In the genomic region with DNA sequence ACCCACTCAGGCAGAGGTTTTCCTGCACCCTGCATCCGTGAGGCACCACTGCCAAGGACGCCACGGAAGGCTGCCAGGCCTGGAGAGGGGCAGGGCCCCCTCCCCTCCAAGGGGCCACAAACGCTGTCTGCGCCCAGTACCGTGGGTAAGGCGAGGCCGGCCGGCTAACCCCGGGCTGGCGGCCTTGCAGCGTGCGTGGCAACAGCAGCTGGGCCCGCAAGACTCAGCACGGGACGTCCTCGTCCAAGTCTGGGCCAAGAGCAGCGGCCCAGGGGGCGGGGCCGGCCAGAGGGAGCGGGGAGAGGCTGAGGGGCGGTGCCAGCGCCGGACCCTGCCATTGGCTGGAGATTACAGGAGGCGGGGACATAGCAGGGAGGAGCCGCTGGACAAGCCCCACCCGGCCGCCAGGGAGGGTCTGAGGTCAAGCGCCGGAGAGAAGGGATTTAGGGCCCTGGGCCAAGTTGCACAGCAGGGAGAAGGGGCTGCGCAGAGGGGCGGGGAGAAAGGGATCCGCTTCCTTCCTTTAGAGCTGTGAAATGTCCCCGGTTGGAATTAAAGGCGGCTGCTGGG, we compare ENCODE assay signal across 8 cellular contexts. TPM values are rescaled to one million over a fixed set of nuclear protein-coding genes. Genes with fewer than 3 reads are reported as not detected.
DNase-seq lines count a peak whose midpoint lies in the region; ATAC-seq, FAIRE-seq and TF ChIP-seq lines count a peak whose summit lies in the region.

No MANE protein-coding gene starts in this region.

- no peaks in the 10 kb centered on the region for H3F3A ChIP-seq in PC-3 (ENCODE audit: low read length, unreplicated experiment)

- intact Hi-C loops in PC-3 (cut with micrococcal nuclease) = no loop called here

- no peaks in the 10 kb centered on the region for H3K27me3 ChIP-seq in BE2C
- H3K27me3 ChIP-seq in PC-3 (ENCODE audit: low read length) = no peaks in the 10 kb centered on the region
- no peaks in the 10 kb centered on the region for H3K27me3 ChIP-seq in bronchial epithelial cell (ENCODE audit: control insufficient read depth, insufficient read depth, low read length)
- H3K27me3 ChIP-seq in iPS-20b (ENCODE audit: insufficient read depth, low read length) = no peaks in the 10 kb centered on the region

- no peak overlapping the region for H3K4me3 ChIP-seq in BE2C (ENCODE audit: low read depth, low read length)
- H3K4me3 ChIP-seq in PC-3 (ENCODE audit: low read length) = peak overlapping the region; percentile 43; the same call in 1 of the 2 replicates
- H3K4me3 ChIP-seq in bronchial epithelial cell (ENCODE audit: low read depth, low read length) = peak overlapping the region; percentile 28
- H3K4me3 ChIP-seq in iPS-20b (ENCODE audit: low read length) = peak overlapping the region; percentile 65
- peak overlapping the region; percentile 46 for H3K4me3 ChIP-seq in retinal pigment epithelial cell (ENCODE audit: low read length)

- BruUV-seq in PC-3 (replicated peaks; lab: Mats Ljungman, UMichigan) = no TSS peak

- H4K20me1 ChIP-seq in PC-3 (ENCODE audit: low read length) = no peaks in the 10 kb centered on the region

- H3K4me1 ChIP-seq in BE2C = no peaks in the 10 kb centered on the region
- H3K4me1 ChIP-seq in PC-3 (ENCODE audit: insufficient read depth, low read length) = peaks cover 9% of the 10 kb centered on the region; the same call in 1 of the 2 replicates
- H3K4me1 ChIP-seq in iPS-20b (ENCODE audit: insufficient read depth, low read length) = peaks cover 12% of the 10 kb centered on the region; the same call in 1 of the 2 replicates

- peak overlapping the region; percentile 75 for H3K4me2 ChIP-seq in PC-3 (ENCODE audit: low read length)

- H3K36me3 ChIP-seq in BE2C (no peaks in the 10 kb centered on the region), PC-3 (ENCODE audit: low read depth, low read length) (no peaks in the 10 kb centered on the region), bronchial epithelial cell (ENCODE audit: control insufficient read depth, insufficient read depth, low read length) (no peaks in the 10 kb centered on the region), iPS-20b (ENCODE audit: insufficient read depth, low read depth, low read length) (peaks cover 18% of the 10 kb centered on the region)

- H3K9ac ChIP-seq in PC-3 (ENCODE audit: low read length) (no peak overlapping the region), iPS-20b (ENCODE audit: low read depth, low read length) (peak overlapping the region; percentile 66; the same call in 1 of the 2 replicates)

- H3K27ac ChIP-seq in PC-3 (ENCODE audit: low read length) = no peak overlapping the region
- no peak overlapping the region for H3K27ac ChIP-seq in iPS-20b (ENCODE audit: low read length)

- ATAC-seq in GM19324 (IDR thresholded peaks at IDR 0.05; ENCODE audit: low FRiP score, unreplicated experiment) (peak; percentile 97), HG03378 (IDR thresholded peaks at IDR 0.05; ENCODE audit: unreplicated experiment) (peak; percentile 86), PC-3 (peak; percentile 100), HG03095 (IDR thresholded peaks at IDR 0.05; ENCODE audit: unreplicated experiment) (no peak)

- H3K9me2 ChIP-seq in PC-3 (replicated peaks; ENCODE audit: low read length) = no peaks in the 10 kb centered on the region

- no peak for TF ChIP-seq CTCF in BE2C (IDR thresholded peaks at IDR 0.05; ENCODE audit: low read depth, low read length)
- TF ChIP-seq CTCF in PC-3 (conservative IDR thresholded peaks at IDR 0.05; ENCODE audit: low read depth, low read length) = no peak
- no peak for TF ChIP-seq CTCF in bronchial epithelial cell (IDR thresholded peaks at IDR 0.05; ENCODE audit: insufficient read depth, low read length, severe bottlenecking)
- no peak for TF ChIP-seq CTCF in retinal pigment epithelial cell (conservative IDR thresholded peaks at IDR 0.05; ENCODE audit: low read depth, low read length)

- DNase-seq in BE2C (peak; percentile 92), PC-3 (peak; percentile 92), bronchial epithelial cell (ENCODE audit: low read depth) (peak; percentile 69), retinal pigment epithelial cell (ENCODE audit: low read depth) (peak; percentile 69)

- no peaks in the 10 kb centered on the region for H3K79me2 ChIP-seq in PC-3 (ENCODE audit: low read length)

- H3K9me3 ChIP-seq in BE2C (no peaks in the 10 kb centered on the region), PC-3 (ENCODE audit: low read length) (no peaks in the 10 kb centered on the region), iPS-20b (ENCODE audit: insufficient read depth, low read depth, low read length) (no peaks in the 10 kb centered on the region)

- no peak for FAIRE-seq in bronchial epithelial cell (lab: Jason Lieb, UNC)

- CTCF ChIA-PET in PC-3 (lab: Charles Lee) = no interaction called here

- peak overlapping the region; percentile 70 for H2AFZ ChIP-seq in PC-3 (ENCODE audit: low read length)

- POLR2A ChIA-PET in PC-3 (lab: Charles Lee; ENCODE audit: unreplicated experiment) = no interaction called here

RNA-seq across cellular contexts. Expression of gene SLC43A1, which starts 16.0 kb away (rescaled TPM):
- 14.9 TPM for polyA plus RNA-seq in BE2C (2012; ENCODE audit: insufficient read depth, insufficient read length, low read depth)
- 7.4 and 12.4 TPM in 2 replicates for total RNA-seq in PC-3 (2014; rRNA removed)
- total RNA-seq in bronchial epithelial cell = 1.0 and 1.3 TPM in 2 replicates

RNA-seq across cellular contexts. Expression of gene TIMM10, which starts 31.1 kb away (rescaled TPM):
- polyA plus RNA-seq in BE2C (2012; ENCODE audit: insufficient read depth, insufficient read length, low read depth) = 91.8 TPM
- total RNA-seq in PC-3 (2014; rRNA removed) (233 and 313 TPM in 2 replicates), bronchial epithelial cell (71.2 and 86.9 TPM in 2 replicates)

RNA-seq across cellular contexts. Expression of gene SMTNL1, which starts 37.9 kb away (rescaled TPM):
- not detected for polyA plus RNA-seq in BE2C (2012; ENCODE audit: insufficient read depth, insufficient read length, low read depth)
- not detected in 2 replicates for total RNA-seq in PC-3 (2014; rRNA removed)
- total RNA-seq in bronchial epithelial cell = not detected in 2 replicates

RNA-seq across cellular contexts. Expression of gene RTN4RL2, which starts 39.2 kb away (rescaled TPM):
- polyA plus RNA-seq in BE2C (2012; ENCODE audit: insufficient read depth, insufficient read length, low read depth) = 0.52 TPM
- total RNA-seq in PC-3 (2014; rRNA removed) (3.5 and 6.5 TPM in 2 replicates), bronchial epithelial cell (not detected in 2 replicates)
